ENCODE assay signal across 28 cellular contexts in the genomic region with DNA sequence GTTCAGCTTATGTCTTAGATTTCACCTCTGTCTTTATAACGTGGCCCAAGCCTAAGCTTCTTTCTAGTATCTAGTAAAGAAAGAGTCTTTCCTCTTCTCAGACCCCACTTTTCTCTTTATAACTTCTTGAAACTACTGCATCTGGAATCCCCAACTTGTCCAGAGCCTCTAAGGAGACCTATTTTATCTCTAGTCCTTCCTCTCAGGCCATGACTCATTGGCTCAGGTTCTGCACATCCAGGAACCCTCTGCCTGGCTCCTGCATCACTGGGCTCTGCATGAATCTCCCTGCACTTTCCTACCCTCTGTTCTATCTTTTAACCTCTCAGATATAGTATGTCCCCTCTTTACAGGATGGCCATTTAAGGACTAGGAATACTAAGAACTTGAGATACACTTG.
"Had no signal": no experiment of that assay in that cellular context is flagged by ENCODE, and none has a peak within 500 bp of the region (broad histone marks: within the 10 kb centered on the region; RNA-seq: fewer than 3 reads in every experiment).

No MANE protein-coding gene starts in this region.

- H3K4me1 Mint-ChIP-seq: activated B cell treated with CpG ODN at 0.5 μM for 24 hours, brain had no signal

- H3K27me3 Mint-ChIP-seq: activated CD8-positive, alpha-beta T cell treated with anti-CD3 and anti-CD28 coated beads for 36 hours; activated naive CD8-positive, alpha-beta T cell treated with anti-CD3 and anti-CD28 coated beads, Interleukin-2, amount 10 ng/mL, durations not matched to agents 7 days and 5 days; activated T-helper 17 cell treated with anti-CD3 and anti-CD28 coated beads, Interleukin-2, amount 50 U/mL, for 72 hours; T-cell had no signal

- H3K4me3 Mint-ChIP-seq: activated B cell treated with CpG ODN at 0.5 μM for 24 hours; activated CD8-positive, alpha-beta T cell treated with anti-CD3 and anti-CD28 coated beads for 36 hours; activated naive CD4-positive, alpha-beta T cell treated with anti-CD3 and anti-CD28 coated beads for 36 hours; activated naive CD8-positive, alpha-beta T cell treated with anti-CD3 and anti-CD28 coated beads, Interleukin-2, amount 10 ng/mL, durations not matched to agents 7 days and 5 days; activated T-cell treated with anti-CD3 and anti-CD28 coated beads, Interleukin-2, amount 50 U/mL, for 4 hours; activated T-helper 17 cell treated with anti-CD3 and anti-CD28 coated beads, Interleukin-2, amount 50 U/mL, for 72 hours; brain; T-cell; T-helper 1 cell treated with Interleukin-12 subunit alpha and Interleukin-12 subunit beta and Interleukin-4 antibody, amounts not matched to agents 30 μg/mL and 1 μg/mL, for 36 hours had no signal

- H3K27ac ChIP-seq: ascending aorta, colonic mucosa, epithelial cell of prostate, esophagus squamous epithelium, gastrocnemius medialis, heart left ventricle, WERI-Rb-1 had no signal

- DNase-seq: activated B cell treated with CpG ODN at 0.5 μM for 24 hours; activated CD4-positive, alpha-beta T cell treated with anti-CD3 and anti-CD28 coated beads for 48 hours; activated CD4-positive, alpha-beta T cell treated with anti-CD3 and anti-CD28 coated beads, Interleukin-2, amount 50 U/mL, for 1 hour; activated CD4-positive, alpha-beta T cell treated with anti-CD3 and anti-CD28 coated beads, Interleukin-2, amount 50 U/mL, for 48 hours; activated CD8-positive, alpha-beta memory T cell treated with anti-CD3 and anti-CD28 coated beads for 24 hours; activated CD8-positive, alpha-beta T cell treated with anti-CD3 and anti-CD28 coated beads for 36 hours; activated effector memory CD4-positive, alpha-beta T cell treated with Interleukin-2 at 50 U/mL for 16 hours; activated gamma-delta T cell treated with Interleukin-2 at 50 U/mL for 16 hours; activated naive CD4-positive, alpha-beta T cell treated with anti-CD3 and anti-CD28 coated beads for 36 hours; activated naive CD8-positive, alpha-beta T cell treated with anti-CD3 and anti-CD28 coated beads, Interleukin-2, amount 10 ng/mL, durations not matched to agents 7 days and 5 days; activated T-cell treated with anti-CD3 and anti-CD28 coated beads, Interleukin-2, amount 50 U/mL, for 4 hours; colonic mucosa; effector CD8-positive, alpha-beta T cell; esophagus squamous epithelium; gastrocnemius medialis; glutamatergic neuron; heart left ventricle; SW 1271; T-cell; T-helper 9 cell; WERI-Rb-1 had no signal

- H3K27me3 ChIP-seq: ascending aorta, colonic mucosa, esophagus squamous epithelium, gastrocnemius medialis, heart left ventricle had no signal

- H3K27ac Mint-ChIP-seq: activated B cell treated with CpG ODN at 0.5 μM for 24 hours; activated CD8-positive, alpha-beta T cell treated with anti-CD3 and anti-CD28 coated beads for 36 hours; activated naive CD4-positive, alpha-beta T cell treated with anti-CD3 and anti-CD28 coated beads for 36 hours; activated naive CD8-positive, alpha-beta T cell treated with anti-CD3 and anti-CD28 coated beads, Interleukin-2, amount 10 ng/mL, durations not matched to agents 7 days and 5 days; activated T-helper 17 cell treated with anti-CD3 and anti-CD28 coated beads, Interleukin-2, amount 50 U/mL, for 72 hours; brain; T-helper 1 cell treated with Interleukin-12 subunit alpha and Interleukin-12 subunit beta and Interleukin-4 antibody, amounts not matched to agents 30 μg/mL and 1 μg/mL, for 36 hours had no signal

- H3K9me3 ChIP-seq: ascending aorta, colonic mucosa, esophagus squamous epithelium, gastrocnemius medialis had no signal

- H3K36me3 ChIP-seq: ascending aorta, colonic mucosa, esophagus squamous epithelium, gastrocnemius medialis, heart left ventricle, WERI-Rb-1 had no signal

- ATAC-seq: activated CD4-positive, CD25-positive, alpha-beta regulatory T cell treated with anti-CD3 and anti-CD28 coated beads, Interleukin-2, amount 50 U/mL, for 24 hours; activated CD8-positive, alpha-beta T cell treated with anti-CD3 and anti-CD28 coated beads for 36 hours; activated naive CD4-positive, alpha-beta T cell treated with anti-CD3 and anti-CD28 coated beads, Interleukin-2, amount 50 U/mL, for 72 hours; activated T-cell treated with anti-CD3 and anti-CD28 coated beads, Interleukin-2, amount 50 U/mL, for 4 hours; activated T-helper 17 cell treated with anti-CD3 and anti-CD28 coated beads, Interleukin-2, amount 50 U/mL, for 72 hours; gastrocnemius medialis; heart left ventricle; T-cell had no signal

- H3K4me3 ChIP-seq: ascending aorta, colonic mucosa, esophagus squamous epithelium, gastrocnemius medialis, heart left ventricle had no signal

- H3K4me1 ChIP-seq: ascending aorta, colonic mucosa, esophagus squamous epithelium, gastrocnemius medialis, heart left ventricle had no signal
